36 cellular contexts compared by ENCODE assay signal in the genomic region with DNA sequence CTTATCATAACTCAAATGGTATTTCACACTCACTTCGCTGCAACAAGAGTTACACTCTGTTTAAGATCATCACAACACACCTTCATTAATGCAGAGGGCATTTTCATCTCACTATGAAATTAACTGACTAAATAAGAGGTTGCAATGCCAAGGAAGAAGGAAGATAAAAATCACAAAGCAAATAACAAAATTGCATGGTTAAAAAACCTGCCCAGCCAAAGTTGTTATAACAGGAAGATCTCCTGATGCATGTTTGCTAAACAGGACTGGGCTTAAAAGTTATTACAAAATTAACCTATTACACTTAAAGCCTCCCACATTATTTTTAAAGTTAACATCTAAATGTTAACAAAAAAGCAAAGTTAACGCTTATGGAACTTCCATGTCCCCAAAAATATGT. TPM values are rescaled to one million over a fixed set of nuclear protein-coding genes. Genes with fewer than 3 reads are reported as not detected.
"Had no signal": no experiment of that assay in that cellular context is flagged by ENCODE, and none has a peak within 500 bp of the region (broad histone marks: within the 10 kb centered on the region; RNA-seq: fewer than 3 reads in every experiment).

No MANE protein-coding gene starts in this region.

- DNase-seq: activated CD4-positive, alpha-beta memory T cell treated with anti-CD3 and anti-CD28 coated beads for 36 hours; activated CD4-positive, alpha-beta T cell treated with anti-CD3 and anti-CD28 coated beads for 4 hours; activated CD4-positive, alpha-beta T cell treated with anti-CD3 and anti-CD28 coated beads, Interleukin-2, amount 50 U/mL, for 1 hour; activated CD4-positive, CD25-positive, alpha-beta regulatory T cell treated with anti-CD3 and anti-CD28 coated beads, Interleukin-2, amount 50 U/mL, for 72 hours; activated CD8-positive, alpha-beta memory T cell treated with anti-CD3 and anti-CD28 coated beads, Interleukin-2, amount 50 U/mL, for 4 hours; activated gamma-delta T cell treated with Interleukin-2 at 50 U/mL for 16 hours; activated naive CD4-positive, alpha-beta T cell treated with anti-CD3 and anti-CD28 coated beads for 36 hours; activated T-cell treated with anti-CD3 and anti-CD28 coated beads for 4 hours; activated T-cell treated with anti-CD3 and anti-CD28 coated beads, Interleukin-2, amount 50 U/mL, for 4 hours; adrenal gland; body of pancreas; Kasumi-1; KG1; MM.1S; MV-4-11; NCI-H1092; NCI-H1436 treated with DMSO at 0.1 percent for 48 hours; NCI-H187; NCI-H2029 treated with DMSO at 0.1 percent for 48 hours; NCI-H2107; NCI-H2171; NCI-H2227 treated with DMSO at 0.1 percent for 48 hours; NCI-H446; NCI-H510A treated with DMSO at 0.1 percent for 48 hours; NCI-H526 treated with DMSO at 0.1 percent for 48 hours; NCI-H774; Peyer's patch; RPMI8226; SHP77 treated with DMSO at 0.1 percent for 48 hours; T1000 had no signal

- H3K4me1 ChIP-seq: body of pancreas, breast epithelium, Peyer's patch had no signal

- H3K36me3 ChIP-seq: breast epithelium, Peyer's patch had no signal

- H3K9me3 ChIP-seq: adrenal gland, body of pancreas, breast epithelium, Peyer's patch had no signal

- H3K4me3 ChIP-seq: adrenal gland, body of pancreas, breast epithelium, Peyer's patch had no signal

- H3K27me3 ChIP-seq: adrenal gland, body of pancreas, breast epithelium, Peyer's patch had no signal

- H3K27ac ChIP-seq: adrenal gland, body of pancreas, breast epithelium, Peyer's patch had no signal

- ATAC-seq: activated naive CD4-positive, alpha-beta T cell treated with anti-CD3 and anti-CD28 coated beads, Interleukin-2, amount 50 U/mL, for 72 hours; activated T-cell treated with anti-CD3 and anti-CD28 coated beads, Interleukin-2, amount 50 U/mL, for 4 hours; body of pancreas; WTC11 had no signal

RNA-seq across cellular contexts. Expression of a gene that starts 11.8 kb away (rescaled TPM):
- total RNA-seq: activated CD4-positive, alpha-beta memory T cell treated with anti-CD3 and anti-CD28 coated beads for 36 hours; activated naive CD4-positive, alpha-beta T cell treated with anti-CD3 and anti-CD28 coated beads for 36 hours; activated T-cell treated with anti-CD3 and anti-CD28 coated beads, Interleukin-2, amount 50 U/mL, for 4 hours; activated T-helper 1 cell treated with anti-CD3 and anti-CD28 coated beads, Interleukin-12 subunit alpha, Interleukin-12 subunit beta, Interleukin-2, Interleukin-4 antibody, amounts not matched to agents 30 ng/mL and 10 ng/mL and 1 ng/mL, durations not matched to agents 14 hours and 24 hours and 36 hours; T-helper 1 cell treated with Interleukin-12 subunit alpha and Interleukin-12 subunit beta and Interleukin-4 antibody, amounts not matched to agents 30 ng/mL and 1 ng/mL, for 36 hours; T-helper 2 cell treated with Interferon-gamma antibody and Interleukin-4, amounts not matched to agents 100 ng/mL and 5 ng/mL, for 36 hours had no signal
